In the genomic region with DNA sequence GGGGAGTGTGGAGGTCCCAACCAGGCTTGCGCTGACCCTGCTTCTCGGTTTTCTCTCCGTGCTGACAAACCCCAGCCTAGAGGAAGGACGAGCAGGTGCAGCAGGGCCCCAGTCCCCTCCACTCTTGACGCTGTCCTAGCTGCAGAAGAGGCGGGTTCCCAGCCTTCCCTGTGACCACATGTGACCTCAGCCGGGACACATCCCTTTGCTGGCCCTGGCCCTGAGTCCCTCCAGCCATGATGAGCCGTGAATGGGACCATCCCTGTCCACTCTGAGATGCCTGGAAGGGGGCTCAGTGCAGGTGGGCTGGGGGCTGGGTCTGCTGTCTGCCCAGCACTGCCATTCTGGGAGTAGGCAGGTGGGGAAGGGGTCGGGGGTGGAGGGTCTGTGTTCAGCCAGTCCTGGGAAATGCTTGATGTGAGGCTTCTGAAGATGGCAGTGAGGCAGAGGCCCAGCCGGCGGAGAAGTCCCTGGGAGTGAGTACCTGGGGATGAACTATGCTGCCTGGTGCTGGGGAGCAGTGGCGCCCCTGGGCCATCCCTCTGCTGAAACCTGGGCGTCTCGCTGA, we compare ENCODE assay signal across 9 cellular contexts. TPM values are rescaled to one million over a fixed set of nuclear protein-coding genes. Genes with fewer than 3 reads are reported as not detected.
DNase-seq lines count a peak whose midpoint lies in the region; ATAC-seq, FAIRE-seq and TF ChIP-seq lines count a peak whose summit lies in the region.
"Had no signal": no experiment of that assay in that cellular context is flagged by ENCODE, and none has a peak within 500 bp of the region (broad histone marks: within the 10 kb centered on the region; RNA-seq: fewer than 3 reads in every experiment).

No MANE protein-coding gene starts in this region.

- peaks cover 10% of the 10 kb centered on the region for H3K27me3 Mint-ChIP-seq in activated T-helper 17 cell treated with anti-CD3 and anti-CD28 coated beads, Interleukin-2, amount 50 U/mL, for 72 hours

- peaks cover 22% of the 10 kb centered on the region for H3F3A ChIP-seq in DOHH2 (ENCODE audit: control insufficient read depth, insufficient read depth)

- DNase-seq in NT2/D1 (ENCODE audit: low read depth, low spot score) (no peak), endothelial cell of umbilical vein (ENCODE audit: low read depth, low spot score) (no peak), posterior vena cava (ENCODE audit: low spot score) (peak; percentile 81), NCI-H128 (lab: John Stamatoyannopoulos, UW; ENCODE audit: unreplicated experiment) (no peak), NCI-H524 (lab: John Stamatoyannopoulos, UW) (no peak)
- DNase-seq: activated naive CD8-positive, alpha-beta T cell treated with anti-CD3 and anti-CD28 coated beads, Interleukin-2, amount 50 U/mL, for 24 hours had no signal

- dilution Hi-C loops in endothelial cell of umbilical vein (cut with MboI; ENCODE audit: extremely low pct_ligation_motif_present, low sequenced_read_pairs), result no loop called here

- no peak overlapping the region for H3K27ac Mint-ChIP-seq in activated T-helper 17 cell treated with anti-CD3 and anti-CD28 coated beads, Interleukin-2, amount 50 U/mL, for 72 hours
- H3K27ac Mint-ChIP-seq: activated naive CD8-positive, alpha-beta T cell treated with anti-CD3 and anti-CD28 coated beads, Interleukin-2, amount 50 U/mL, for 24 hours had no signal

- intact Hi-C loops in endothelial cell of umbilical vein (cut with micrococcal nuclease) (loop anchor here (1.0 to 5.0 kb wide), 4 partner anchors 48 to 219 kb away; partner anchors contain the start of genes FANCA, SPATA2L, TCF25 and VPS9D1), posterior vena cava (cut with DNase I) (no loop called here)

- ATAC-seq in activated T-helper 17 cell treated with anti-CD3 and anti-CD28 coated beads, Interleukin-2, amount 50 U/mL, for 72 hours (replicated peaks), result no peak
- ATAC-seq in HG02678 (IDR thresholded peaks at IDR 0.05; ENCODE audit: unreplicated experiment), result no peak
- ATAC-seq: activated naive CD8-positive, alpha-beta T cell treated with anti-CD3 and anti-CD28 coated beads, Interleukin-2, amount 50 U/mL, for 24 hours had no signal

- CTCF ChIA-PET in endothelial cell of umbilical vein (lab: Charles Lee), result interaction anchor here (1.1 to 2.2 kb wide), 3 partner anchors 11 to 99 kb away, joined by 6 to 24 read pairs (median 7); partner anchors contain the start of gene DBNDD1

- no peaks in the 10 kb centered on the region for H3K27me3 ChIP-seq in DOHH2 (ENCODE audit: control insufficient read depth, low read length)
- H3K27me3 ChIP-seq in NT2/D1 (ENCODE audit: insufficient read depth, insufficient read length), result peaks cover 7% of the 10 kb centered on the region
- no peaks in the 10 kb centered on the region for H3K27me3 ChIP-seq in endothelial cell of umbilical vein (ENCODE audit: control insufficient read depth in 2 of 2, insufficient read depth in 2 of 2, low read length in 2 of 2)

- POLR2A ChIA-PET in endothelial cell of umbilical vein (lab: Charles Lee), result interaction anchor here (0.6 to 2.6 kb wide), 4 partner anchors 8 to 48 kb away, joined by 3 to 21 read pairs (median 4); partner anchors contain the start of gene TCF25

- H4K20me1 ChIP-seq in DOHH2 (ENCODE audit: control insufficient read depth, insufficient read depth, low read depth, low read length), result no peaks in the 10 kb centered on the region; the same call in none of the 2 replicates
- H4K20me1 ChIP-seq in endothelial cell of umbilical vein (replicated peaks; ENCODE audit: control insufficient read depth, extremely low read depth, insufficient read depth, low read length), result no peaks in the 10 kb centered on the region

- peaks cover 12% of the 10 kb centered on the region for H3K4me1 Mint-ChIP-seq in activated T-helper 17 cell treated with anti-CD3 and anti-CD28 coated beads, Interleukin-2, amount 50 U/mL, for 72 hours

- H3K4me2 ChIP-seq in DOHH2 (ENCODE audit: low read length) (peak overlapping the region; percentile 84), endothelial cell of umbilical vein (ENCODE audit: insufficient read depth, low read length) (no peak overlapping the region)

- H3K27ac ChIP-seq in DOHH2 (ENCODE audit: low read depth, low read length) (peak overlapping the region; percentile 86), endothelial cell of umbilical vein (ENCODE audit: insufficient read depth, low read depth, low read length) (peak overlapping the region; percentile 99)

- H3K4me1 ChIP-seq in DOHH2 (ENCODE audit: control insufficient read depth, low read length) (peaks cover 63% of the 10 kb centered on the region), NT2/D1 (ENCODE audit: insufficient read depth, insufficient read length) (peaks cover 32% of the 10 kb centered on the region), endothelial cell of umbilical vein (ENCODE audit: control insufficient read depth, extremely low read depth, insufficient read depth, low read length) (peaks cover 41% of the 10 kb centered on the region)

- H3K36me3 ChIP-seq in DOHH2 (ENCODE audit: control insufficient read depth, low read length) (peaks cover 22% of the 10 kb centered on the region), NT2/D1 (ENCODE audit: insufficient read depth, insufficient read length, low read length) (no peaks in the 10 kb centered on the region), endothelial cell of umbilical vein (ENCODE audit: control insufficient read depth in 2 of 2, extremely low read depth in 1 of 2, insufficient read depth in 2 of 2, low read length in 2 of 2) (no peaks in the 10 kb centered on the region)

- no peak overlapping the region for H2AFZ ChIP-seq in endothelial cell of umbilical vein (ENCODE audit: low read depth, low read length)

- no peaks in the 10 kb centered on the region for H3K9me2 ChIP-seq in DOHH2 (replicated peaks; ENCODE audit: control insufficient read depth, low read length)

- no peak for FAIRE-seq in endothelial cell of umbilical vein (lab: Jason Lieb, UNC)

- peaks cover 41% of the 10 kb centered on the region for H3K79me2 ChIP-seq in DOHH2 (ENCODE audit: control insufficient read depth, low read length)
- H3K79me2 ChIP-seq in endothelial cell of umbilical vein (ENCODE audit: control insufficient read depth, insufficient read depth, low read length), result peaks cover 2% of the 10 kb centered on the region

- H3K9me3 ChIP-seq in DOHH2 (ENCODE audit: control insufficient read depth, insufficient read depth, low read length), result no peaks in the 10 kb centered on the region
- H3K9me3 ChIP-seq in NT2/D1 (ENCODE audit: insufficient read depth, low read length), result no peaks in the 10 kb centered on the region
- H3K9me3 ChIP-seq in endothelial cell of umbilical vein (replicated peaks; ENCODE audit: control insufficient read depth, insufficient read depth, low read length), result no peaks in the 10 kb centered on the region

- H3K9ac ChIP-seq in NT2/D1 (ENCODE audit: insufficient read length, low read depth), result peak overlapping the region; percentile 98
- H3K9ac ChIP-seq in endothelial cell of umbilical vein (replicated peaks; ENCODE audit: extremely low read depth, insufficient read depth, low read length), result no peak overlapping the region

- no peak for TF ChIP-seq CTCF in DOHH2 (IDR thresholded peaks at IDR 0.05; ENCODE audit: low read depth, low read length, poor library complexity, severe bottlenecking)
- TF ChIP-seq CTCF in endothelial cell of umbilical vein (IDR thresholded peaks at IDR 0.05; ENCODE audit: extremely low read depth in 1 of 2, insufficient read depth in 1 of 2, low read depth in 1 of 2, low read length in 2 of 2), result no peak

- H3K4me3 Mint-ChIP-seq in activated T-helper 17 cell treated with anti-CD3 and anti-CD28 coated beads, Interleukin-2, amount 50 U/mL, for 72 hours, result no peak overlapping the region

- no peaks in the 10 kb centered on the region for H3K36me3 Mint-ChIP-seq in activated T-helper 17 cell treated with anti-CD3 and anti-CD28 coated beads, Interleukin-2, amount 50 U/mL, for 72 hours (ENCODE audit: low read depth)

- no peak for TF ChIP-seq POLR2A in endothelial cell of umbilical vein (IDR thresholded peaks at IDR 0.05; ENCODE audit: low read depth, low read length)

- H3K4me3 ChIP-seq in DOHH2 (ENCODE audit: low read length) (peak overlapping the region; percentile 90), NT2/D1 (ENCODE audit: insufficient read length, low read depth) (peak overlapping the region; percentile 80), endothelial cell of umbilical vein (replicated peaks in 1 of 3; ENCODE audit: insufficient read depth in 1 of 3, low read depth in 1 of 3, low read length in 3 of 3) (no peak overlapping the region)

- BruUV-seq in endothelial cell of umbilical vein (replicated peaks; lab: Mats Ljungman, UMichigan), result no TSS peak

- H3K9me1 ChIP-seq in endothelial cell of umbilical vein (replicated peaks; ENCODE audit: control insufficient read depth, extremely low read depth, insufficient read depth, low read length), result no peaks in the 10 kb centered on the region

- H3K9me3 Mint-ChIP-seq in activated T-helper 17 cell treated with anti-CD3 and anti-CD28 coated beads, Interleukin-2, amount 50 U/mL, for 72 hours, result no peaks in the 10 kb centered on the region
- H3K9me3 Mint-ChIP-seq: activated naive CD8-positive, alpha-beta T cell treated with anti-CD3 and anti-CD28 coated beads, Interleukin-2, amount 50 U/mL, for 24 hours had no signal

RNA-seq across cellular contexts. Expression of gene TUBB3, which starts 1.9 kb away (rescaled TPM):
- total RNA-seq in endothelial cell of umbilical vein, result 164 and 215 TPM in 2 replicates
- polyA plus RNA-seq in endothelial cell of umbilical vein, result 170 and 214 TPM in 2 replicates
- 99.2 and 121 TPM in 2 replicates for polyA plus RNA-seq in endothelial cell of umbilical vein (2011; cell fraction: cytosol; rRNA removed)
- polyA plus RNA-seq in endothelial cell of umbilical vein (2011; cell fraction: nucleus; rRNA removed), result 65.6 and 75.4 TPM in 2 replicates
- polyA plus RNA-seq in endothelial cell of umbilical vein (2012), result 275 and 337 TPM in 2 replicates
- polyA minus RNA-seq in endothelial cell of umbilical vein, result 114 and 129 TPM in 2 replicates
- polyA minus RNA-seq in endothelial cell of umbilical vein (2011; cell fraction: cytosol; rRNA and poly(A)+ RNA removed), result 17.8 TPM
- 25.2 and 25.6 TPM in 2 replicates for polyA minus RNA-seq in endothelial cell of umbilical vein (2011; cell fraction: nucleus; rRNA and poly(A)+ RNA removed)
- 10 to 100 TPM in 1 of 2 donors, 1 to 10 TPM in 1; 5.9 to 16.1 TPM for total RNA-seq in posterior vena cava
- total RNA-seq in activated T-helper 17 cell treated with anti-CD3 and anti-CD28 coated beads, Interleukin-2, amount 50 U/mL, for 72 hours, result 1 to 10 TPM in 1 of 2 donors, under 1 TPM in 1; 0.74 to 9.7 TPM

RNA-seq across cellular contexts. Expression of gene MC1R, which starts 2.6 kb away (rescaled TPM):
- total RNA-seq in endothelial cell of umbilical vein (3.2 and 4.0 TPM in 2 replicates), posterior vena cava (1 to 10 TPM; 2.7 to 5.4 TPM)
- 4.2 and 4.9 TPM in 2 replicates for polyA plus RNA-seq in endothelial cell of umbilical vein
- 1.5 and 1.7 TPM in 2 replicates for polyA plus RNA-seq in endothelial cell of umbilical vein (2011; cell fraction: cytosol; rRNA removed)
- 16.7 and 18.4 TPM in 2 replicates for polyA plus RNA-seq in endothelial cell of umbilical vein (2011; cell fraction: nucleus; rRNA removed)
- polyA plus RNA-seq in endothelial cell of umbilical vein (2012), result 2.0 and 2.1 TPM in 2 replicates
- 6.7 and 14.2 TPM in 2 replicates for polyA minus RNA-seq in endothelial cell of umbilical vein
- 5.3 TPM for polyA minus RNA-seq in endothelial cell of umbilical vein (2011; cell fraction: cytosol; rRNA and poly(A)+ RNA removed)
- 5.3 and 7.0 TPM in 2 replicates for polyA minus RNA-seq in endothelial cell of umbilical vein (2011; cell fraction: nucleus; rRNA and poly(A)+ RNA removed)
- total RNA-seq in activated T-helper 17 cell treated with anti-CD3 and anti-CD28 coated beads, Interleukin-2, amount 50 U/mL, for 72 hours, result 1 to 10 TPM; 7.5 to 7.6 TPM

RNA-seq across cellular contexts. Expression of gene DEF8, which starts 27.3 kb away (rescaled TPM):
- total RNA-seq in endothelial cell of umbilical vein (82.6 and 93.5 TPM in 2 replicates), posterior vena cava (10 to 100 TPM; 54.0 to 58.6 TPM)
- 193 and 221 TPM in 2 replicates for polyA plus RNA-seq in endothelial cell of umbilical vein
- polyA plus RNA-seq in endothelial cell of umbilical vein (2011; cell fraction: cytosol; rRNA removed), result 126 and 143 TPM in 2 replicates
- 290 and 292 TPM in 2 replicates for polyA plus RNA-seq in endothelial cell of umbilical vein (2011; cell fraction: nucleus; rRNA removed)
- polyA plus RNA-seq in endothelial cell of umbilical vein (2012), result 108 and 111 TPM in 2 replicates
- 46.4 and 49.7 TPM in 2 replicates for polyA minus RNA-seq in endothelial cell of umbilical vein
- polyA minus RNA-seq in endothelial cell of umbilical vein (2011; cell fraction: cytosol; rRNA and poly(A)+ RNA removed), result 14.1 TPM
- polyA minus RNA-seq in endothelial cell of umbilical vein (2011; cell fraction: nucleus; rRNA and poly(A)+ RNA removed), result 45.4 and 53.7 TPM in 2 replicates
- 10 to 100 TPM in 1 of 2 donors, 1 to 10 TPM in 1; 9.3 to 11.1 TPM for total RNA-seq in activated T-helper 17 cell treated with anti-CD3 and anti-CD28 coated beads, Interleukin-2, amount 50 U/mL, for 72 hours

RNA-seq across cellular contexts. Expression of gene TCF25, which starts 47.8 kb away (rescaled TPM):
- total RNA-seq in endothelial cell of umbilical vein (234 and 238 TPM in 2 replicates), posterior vena cava (100 to 1,000 TPM; 127 to 158 TPM)
- 193 and 194 TPM in 2 replicates for polyA plus RNA-seq in endothelial cell of umbilical vein
- 140 and 148 TPM in 2 replicates for polyA plus RNA-seq in endothelial cell of umbilical vein (2011; cell fraction: cytosol; rRNA removed)
- 494 and 552 TPM in 2 replicates for polyA plus RNA-seq in endothelial cell of umbilical vein (2011; cell fraction: nucleus; rRNA removed)
- 164 and 208 TPM in 2 replicates for polyA plus RNA-seq in endothelial cell of umbilical vein (2012)
- 112 and 144 TPM in 2 replicates for polyA minus RNA-seq in endothelial cell of umbilical vein
- polyA minus RNA-seq in endothelial cell of umbilical vein (2011; cell fraction: cytosol; rRNA and poly(A)+ RNA removed), result 49.4 TPM
- 96.9 and 129 TPM in 2 replicates for polyA minus RNA-seq in endothelial cell of umbilical vein (2011; cell fraction: nucleus; rRNA and poly(A)+ RNA removed)
- 100 to 1,000 TPM; 181 to 195 TPM for total RNA-seq in activated T-helper 17 cell treated with anti-CD3 and anti-CD28 coated beads, Interleukin-2, amount 50 U/mL, for 72 hours

Comparison
In these comparisons a context has a peak if more than half of its experiments do, and no peak if none do; other contexts are left out.
1. H3K4me3 ChIP-seq: peak in DOHH2 (single experiment) and NT2/D1 (single experiment); none in endothelial cell of umbilical vein (0 of 3).